In the genomic region with DNA sequence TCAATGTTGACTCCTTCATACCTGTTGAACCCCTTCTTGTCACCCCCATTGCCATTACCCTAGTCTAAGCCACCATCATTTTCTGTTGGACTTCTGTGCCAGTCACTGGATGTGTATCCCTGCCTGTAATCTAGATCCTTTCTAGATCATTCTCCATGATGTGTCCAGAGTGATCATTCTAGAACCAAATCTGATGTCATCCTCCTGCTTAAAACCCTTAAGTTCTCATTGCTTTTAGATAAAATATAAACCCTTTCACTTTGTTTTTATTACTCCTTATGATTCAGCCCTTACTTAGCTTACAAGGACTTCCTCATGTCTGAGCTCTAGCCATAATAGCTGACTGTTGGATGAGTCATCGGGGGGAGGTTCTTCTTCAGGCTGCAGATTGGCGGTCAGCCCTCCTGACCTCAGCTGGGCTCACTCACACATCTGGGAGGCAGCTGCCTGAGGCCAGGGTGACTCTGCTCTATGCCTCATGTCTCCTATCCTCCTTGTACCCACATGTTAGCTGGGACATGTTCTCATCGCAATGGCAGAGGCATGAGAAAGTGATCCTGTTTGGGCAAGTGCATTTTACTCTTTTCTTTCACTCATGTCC, we compare ENCODE assay signal across 8 cellular contexts.
DNase-seq lines count a peak whose midpoint lies in the region; ATAC-seq and TF ChIP-seq lines count a peak whose summit lies in the region.

No MANE protein-coding gene starts in this region.

- H3K4me3 ChIP-seq in NB4 (ENCODE audit: low read depth, low read length) (no peak overlapping the region), choroid plexus epithelial cell (ENCODE audit: low read depth, low read length) (no peak overlapping the region), lower lobe of right lung (no peak overlapping the region)

- TF ChIP-seq CTCF in NB4 (IDR thresholded peaks at IDR 0.05; ENCODE audit: low read depth, low read length) (no peak), choroid plexus epithelial cell (conservative IDR thresholded peaks at IDR 0.05; ENCODE audit: low read depth, low read length) (no peak), lower lobe of right lung (IDR thresholded peaks at IDR 0.05) (no peak)

- no peak for TF ChIP-seq POLR2A in NB4 (IDR thresholded peaks at IDR 0.05; ENCODE audit: extremely low read depth, insufficient read length)

- H3K4me1 Mint-ChIP-seq in activated T-helper 1 cell treated with anti-CD3 and anti-CD28 coated beads, Interleukin-12 subunit alpha, Interleukin-12 subunit beta, Interleukin-2, Interleukin-4 antibody, amounts not matched to agents 30 ng/mL and 10 ng/mL and 1 ng/mL, durations not matched to agents 14 hours and 24 hours and 36 hours (ENCODE audit: low read depth): no peaks in the 10 kb centered on the region

- ATAC-seq in lower lobe of right lung (peak; percentile 85 to 88), GM18909 (IDR thresholded peaks at IDR 0.05; ENCODE audit: poor library complexity, unreplicated experiment) (no peak), GM19023 (IDR thresholded peaks at IDR 0.05; ENCODE audit: unreplicated experiment) (no peak)

- peak; percentile 63 for DNase-seq in DMS53 treated with DMSO at 0.1 percent for 48 hours (lab: John Stamatoyannopoulos, UW; ENCODE audit: unreplicated experiment)
- peak; percentile 92 for DNase-seq in NB4 (ENCODE audit: low read depth)
- DNase-seq in choroid plexus epithelial cell (ENCODE audit: low read depth): peak; percentile 99
- DNase-seq in lower lobe of right lung: peak; percentile 67
- no peak for DNase-seq in activated T-helper 1 cell treated with anti-CD3 and anti-CD28 coated beads, Interleukin-12 subunit alpha, Interleukin-12 subunit beta, Interleukin-2, Interleukin-4 antibody, amounts not matched to agents 30 ng/mL and 10 ng/mL and 1 ng/mL, durations not matched to agents 14 hours and 24 hours and 36 hours (ENCODE audit: low spot score)
- DNase-seq in activated naive CD4-positive, alpha-beta T cell treated with Interleukin-2 at 50 U/mL for 16 hours: no peak

- no peaks in the 10 kb centered on the region for H3K36me3 ChIP-seq in lower lobe of right lung

- no peaks in the 10 kb centered on the region for H3K27me3 ChIP-seq in lower lobe of right lung (ENCODE audit: low read depth)

- intact Hi-C loops in lower lobe of right lung (cut with DNase I): no loop called here
- intact Hi-C loops in activated T-helper 1 cell treated with anti-CD3 and anti-CD28 coated beads, Interleukin-12 subunit alpha, Interleukin-12 subunit beta, Interleukin-2, Interleukin-4 antibody, amounts not matched to agents 30 ng/mL and 10 ng/mL and 1 ng/mL, durations not matched to agents 14 hours and 24 hours and 36 hours (cut with micrococcal nuclease): no loop called here

- H3K36me3 Mint-ChIP-seq in activated T-helper 1 cell treated with anti-CD3 and anti-CD28 coated beads, Interleukin-12 subunit alpha, Interleukin-12 subunit beta, Interleukin-2, Interleukin-4 antibody, amounts not matched to agents 30 ng/mL and 10 ng/mL and 1 ng/mL, durations not matched to agents 14 hours and 24 hours and 36 hours (ENCODE audit: low read depth): no peaks in the 10 kb centered on the region

- no peaks in the 10 kb centered on the region for H3K9me3 ChIP-seq in lower lobe of right lung

- H3K27ac ChIP-seq in lower lobe of right lung: peak overlapping the region; percentile 67

- H3K9me3 Mint-ChIP-seq in activated T-helper 1 cell treated with anti-CD3 and anti-CD28 coated beads, Interleukin-12 subunit alpha, Interleukin-12 subunit beta, Interleukin-2, Interleukin-4 antibody, amounts not matched to agents 30 ng/mL and 10 ng/mL and 1 ng/mL, durations not matched to agents 14 hours and 24 hours and 36 hours: no peaks in the 10 kb centered on the region

- H3K4me3 Mint-ChIP-seq in activated T-helper 1 cell treated with anti-CD3 and anti-CD28 coated beads, Interleukin-12 subunit alpha, Interleukin-12 subunit beta, Interleukin-2, Interleukin-4 antibody, amounts not matched to agents 30 ng/mL and 10 ng/mL and 1 ng/mL, durations not matched to agents 14 hours and 24 hours and 36 hours: no peak overlapping the region

- H3K27me3 Mint-ChIP-seq in activated T-helper 1 cell treated with anti-CD3 and anti-CD28 coated beads, Interleukin-12 subunit alpha, Interleukin-12 subunit beta, Interleukin-2, Interleukin-4 antibody, amounts not matched to agents 30 ng/mL and 10 ng/mL and 1 ng/mL, durations not matched to agents 14 hours and 24 hours and 36 hours (ENCODE audit: insufficient read depth): no peaks in the 10 kb centered on the region

- H3K4me1 ChIP-seq in lower lobe of right lung: peaks cover 27% of the 10 kb centered on the region

- no peak overlapping the region for H3K27ac Mint-ChIP-seq in activated T-helper 1 cell treated with anti-CD3 and anti-CD28 coated beads, Interleukin-12 subunit alpha, Interleukin-12 subunit beta, Interleukin-2, Interleukin-4 antibody, amounts not matched to agents 30 ng/mL and 10 ng/mL and 1 ng/mL, durations not matched to agents 14 hours and 24 hours and 36 hours

Comparison
In these comparisons a context has a peak if more than half of its experiments do, and no peak if none do; other contexts are left out.
1. DNase-seq: peak in DMS53 treated with DMSO at 0.1 percent for 48 hours (single experiment), NB4 (single experiment), choroid plexus epithelial cell (single experiment) and lower lobe of right lung (single experiment); none in activated T-helper 1 cell treated with anti-CD3 and anti-CD28 coated beads, Interleukin-12 subunit alpha, Interleukin-12 subunit beta, Interleukin-2, Interleukin-4 antibody, amounts not matched to agents 30 ng/mL and 10 ng/mL and 1 ng/mL, durations not matched to agents 14 hours and 24 hours and 36 hours (single experiment) and activated naive CD4-positive, alpha-beta T cell treated with Interleukin-2 at 50 U/mL for 16 hours (single experiment).
2. ATAC-seq: peak in lower lobe of right lung (2 of 2); none in GM18909 (single experiment) and GM19023 (single experiment).